In genomic region chr1:205849619-205850355, GRCh38 we compare ENCODE assay signal across 8 cellular contexts. TPM values are rescaled to one million over a fixed set of nuclear protein-coding genes. Genes with fewer than 3 reads are reported as not detected.
DNase-seq lines count a peak whose midpoint lies in the region; ATAC-seq and TF ChIP-seq lines count a peak whose summit lies in the region.

Gene PM20D1 (minus strand): TSS chr1:205850132. CDS start chr1:205850072, 60 bp downstream.

- no peak for TF ChIP-seq POLR2A in GM18505 (IDR thresholded peaks at IDR 0.05; ENCODE audit: borderline replicate concordance, extremely low read depth, insufficient read depth, insufficient read length)

- H3K9me3 ChIP-seq in PC-3 (ENCODE audit: low read length), result no peaks in the 10 kb centered on the region

- H3K27me3 ChIP-seq in PC-3 (ENCODE audit: low read length), result no peaks in the 10 kb centered on the region

- H3K4me3 Mint-ChIP-seq in activated naive CD8-positive, alpha-beta T cell treated with anti-CD3 and anti-CD28 coated beads, Interleukin-2, amount 50 U/mL, for 24 hours, result peak within 1 kb of the TSS; percentile 74

- H3K4me3 ChIP-seq in PC-3 (ENCODE audit: low read length), result no peak within 1 kb of the TSS

- H3K4me2 ChIP-seq in PC-3 (ENCODE audit: low read length), result no peak within 1 kb of the TSS

- POLR2A ChIA-PET in PC-3 (lab: Charles Lee; ENCODE audit: unreplicated experiment), result no interaction called here

- ATAC-seq in HG02763 (IDR thresholded peaks at IDR 0.05; ENCODE audit: unreplicated experiment) (peak; percentile 91), PC-3 (no peak), GM18505 (IDR thresholded peaks at IDR 0.05; ENCODE audit: unreplicated experiment) (no peak)
- ATAC-seq in activated naive CD8-positive, alpha-beta T cell treated with anti-CD3 and anti-CD28 coated beads, Interleukin-2, amount 50 U/mL, for 24 hours, result peak; percentile 90

- H3K27ac Mint-ChIP-seq in activated naive CD8-positive, alpha-beta T cell treated with anti-CD3 and anti-CD28 coated beads, Interleukin-2, amount 50 U/mL, for 24 hours, result peak within 1 kb of the TSS; percentile 62

- H3K36me3 Mint-ChIP-seq in activated naive CD8-positive, alpha-beta T cell treated with anti-CD3 and anti-CD28 coated beads, Interleukin-2, amount 50 U/mL, for 24 hours (ENCODE audit: low read depth), result peaks cover 5% of the 10 kb centered on the region

- intact Hi-C loops in PC-3 (cut with micrococcal nuclease), result no loop called here

- H4K20me1 ChIP-seq in PC-3 (ENCODE audit: low read length), result no peaks in the 10 kb centered on the region

- H3F3A ChIP-seq in PC-3 (ENCODE audit: low read length, unreplicated experiment), result no peaks in the 10 kb centered on the region

- H3K9me2 ChIP-seq in PC-3 (replicated peaks; ENCODE audit: low read length), result no peaks in the 10 kb centered on the region

- H3K27me3 Mint-ChIP-seq in activated naive CD8-positive, alpha-beta T cell treated with anti-CD3 and anti-CD28 coated beads, Interleukin-2, amount 50 U/mL, for 24 hours, result no peaks in the 10 kb centered on the region

- no peak within 1 kb of the TSS for H3K9ac ChIP-seq in PC-3 (ENCODE audit: low read length)

- no peaks in the 10 kb centered on the region for H3K79me2 ChIP-seq in PC-3 (ENCODE audit: low read length)

- peaks cover 21% of the 10 kb centered on the region for H3K4me1 Mint-ChIP-seq in activated naive CD8-positive, alpha-beta T cell treated with anti-CD3 and anti-CD28 coated beads, Interleukin-2, amount 50 U/mL, for 24 hours

- BruUV-seq in PC-3 (replicated peaks; lab: Mats Ljungman, UMichigan), result no TSS peak

- peaks cover 7% of the 10 kb centered on the region for H3K9me3 Mint-ChIP-seq in activated naive CD8-positive, alpha-beta T cell treated with anti-CD3 and anti-CD28 coated beads, Interleukin-2, amount 50 U/mL, for 24 hours

- peak; percentile 88 for DNase-seq in ELF-1 (ENCODE audit: low read depth, low spot score)
- peak; percentile 6 for DNase-seq in SW480 (ENCODE audit: low spot score)
- DNase-seq in activated naive CD8-positive, alpha-beta T cell treated with anti-CD3 and anti-CD28 coated beads, Interleukin-2, amount 50 U/mL, for 24 hours, result peak; percentile 68
- peak; percentile 36 for DNase-seq in hepatic stellate cell (ENCODE audit: low spot score)
- peak; percentile 61 for DNase-seq in stimulated activated CD4-positive, alpha-beta T cell treated with anti-CD3 and anti-CD28 coated beads, Interleukin-12 subunit alpha, Interleukin-12 subunit beta, amount 100 ng/mL, for 4 hours
- no peak for DNase-seq in PC-3

- H2AFZ ChIP-seq in PC-3 (ENCODE audit: low read length), result no peak within 1 kb of the TSS

- H3K27ac ChIP-seq in PC-3 (ENCODE audit: low read length), result no peak within 1 kb of the TSS

- 0 out of 2 replicates have a peak, but pooled peaks cover 6% of the 10 kb centered on the region for H3K4me1 ChIP-seq in PC-3 (ENCODE audit: insufficient read depth, low read length)

- H3K36me3 ChIP-seq in PC-3 (ENCODE audit: low read depth, low read length), result no peaks in the 10 kb centered on the region

- CTCF ChIA-PET in PC-3 (lab: Charles Lee), result no interaction called here

- TF ChIP-seq CTCF in PC-3 (conservative IDR thresholded peaks at IDR 0.05; ENCODE audit: low read depth, low read length), result no peak

RNA-seq across cellular contexts. Expression of gene PM20D1, which starts in this region (rescaled TPM):
- total RNA-seq in PC-3 (2014; rRNA removed), result not detected in 2 replicates

Comparison
In these comparisons a context has a peak if more than half of its experiments do, and no peak if none do; other contexts are left out.
1. ATAC-seq: peak in HG02763 (single experiment) and activated naive CD8-positive, alpha-beta T cell treated with anti-CD3 and anti-CD28 coated beads, Interleukin-2, amount 50 U/mL, for 24 hours (single experiment); none in PC-3 (single experiment) and GM18505 (single experiment).